Comparison of ENCODE assay signal across 8 cellular contexts in genomic region chr13:113208424-113209335, GRCh38. TPM values are rescaled to one million over a fixed set of nuclear protein-coding genes. Genes with fewer than 3 reads are reported as not detected.
A peak's percentile ranks its signal among the peaks of the same experiment; 100 is the strongest.
DNase-seq lines count a peak whose midpoint lies in the region; ATAC-seq and TF ChIP-seq lines count a peak whose summit lies in the region.

PCID2 (minus strand) TSS chr13:113208669; CDS start chr13:113208634, 35 bp downstream.

- H3K4me1 ChIP-seq in cardiac muscle cell (ENCODE audit: low read depth) (peaks cover 26% of the 10 kb centered on the region), transverse colon (peaks cover 30 to 69% (median 40%) of the 10 kb centered on the region in 4 donors)

- H3K36me3 ChIP-seq in cardiac muscle cell (peaks cover 3% of the 10 kb centered on the region), transverse colon (no peaks in the 10 kb centered on the region)

- H3K27me3 ChIP-seq in cardiac muscle cell (no peaks in the 10 kb centered on the region), transverse colon (no peaks in the 10 kb centered on the region)

- peak; percentile 81 for TF ChIP-seq POLR2A in transverse colon (IDR thresholded peaks at IDR 0.05)

- H3K4me1 Mint-ChIP-seq in activated naive CD8-positive, alpha-beta T cell treated with anti-CD3 and anti-CD28 coated beads, Interleukin-2, amount 50 U/mL, for 24 hours: peaks cover 53% of the 10 kb centered on the region

- H3K27ac ChIP-seq in cardiac muscle cell (peak within 1 kb of the TSS; percentile 98), transverse colon (peak within 1 kb of the TSS; percentile 99 to 100 (median 100))

- H3K9me3 ChIP-seq in cardiac muscle cell (ENCODE audit: low read depth): no peaks in the 10 kb centered on the region
- H3K9me3 ChIP-seq in transverse colon: no peaks in the 10 kb centered on the region

- in situ Hi-C loops in transverse colon (cut with MboI; ENCODE audit: low pct_ligation_motif_present in 1 of 4, low pct_unique_long_range_greater_than_20kb in 1 of 4, low sequenced_read_pairs in 3 of 4): no loop called here

- TF ChIP-seq CTCF in GM12865 (IDR thresholded peaks at IDR 0.05; ENCODE audit: insufficient read depth, low read depth, low read length, missing control alignments) (no peak), cardiac muscle cell (IDR thresholded peaks at IDR 0.05; ENCODE audit: low read depth, low read length) (no peak), transverse colon (IDR thresholded peaks at IDR 0.05) (no peak)

- H3K9me3 Mint-ChIP-seq in activated naive CD8-positive, alpha-beta T cell treated with anti-CD3 and anti-CD28 coated beads, Interleukin-2, amount 50 U/mL, for 24 hours: no peaks in the 10 kb centered on the region

- no peak for TF ChIP-seq EP300 in transverse colon (IDR thresholded peaks at IDR 0.05; ENCODE audit: low read depth)

- 0% methylated on average over 1 to 67 of the region's 102 CpGs for WGBS in transverse colon (ENCODE audit: low coverage in 1 of 2), 2 donors

- DNase-seq in GM12865 (ENCODE audit: low read depth): peak; percentile 95
- peak; percentile 90 for DNase-seq in NCI-H1105 treated with DMSO at 0.1 percent for 48 hours (lab: John Stamatoyannopoulos, UW)
- DNase-seq in SW480 (ENCODE audit: low spot score): peak; percentile 85
- DNase-seq in activated naive CD8-positive, alpha-beta T cell treated with anti-CD3 and anti-CD28 coated beads, Interleukin-2, amount 50 U/mL, for 24 hours: peak; percentile 91
- DNase-seq in cardiac muscle cell (ENCODE audit: low read depth in 1 of 2, low spot score in 1 of 2): peak; percentile 92 to 94
- DNase-seq in pons (ENCODE audit: low spot score): peak; percentile 85
- peak; percentile 91 for DNase-seq in transverse colon

- peaks cover 47% of the 10 kb centered on the region for H3K36me3 Mint-ChIP-seq in activated naive CD8-positive, alpha-beta T cell treated with anti-CD3 and anti-CD28 coated beads, Interleukin-2, amount 50 U/mL, for 24 hours (ENCODE audit: low read depth)

- no peaks in the 10 kb centered on the region for H3K27me3 Mint-ChIP-seq in activated naive CD8-positive, alpha-beta T cell treated with anti-CD3 and anti-CD28 coated beads, Interleukin-2, amount 50 U/mL, for 24 hours

- ATAC-seq in HG02623 (IDR thresholded peaks at IDR 0.05; ENCODE audit: unreplicated experiment): peak; percentile 69
- ATAC-seq in activated naive CD8-positive, alpha-beta T cell treated with anti-CD3 and anti-CD28 coated beads, Interleukin-2, amount 50 U/mL, for 24 hours: peak; percentile 78

- intact Hi-C loops in transverse colon (cut with DNase I; ENCODE audit: low total_unique reads): no loop called here

- peak within 1 kb of the TSS; percentile 83 for H3K27ac Mint-ChIP-seq in activated naive CD8-positive, alpha-beta T cell treated with anti-CD3 and anti-CD28 coated beads, Interleukin-2, amount 50 U/mL, for 24 hours

- H3K4me3 ChIP-seq in GM12865 (ENCODE audit: low read depth, low read length) (peak within 1 kb of the TSS; percentile 85), cardiac muscle cell (peak within 1 kb of the TSS; percentile 81), transverse colon (peak within 1 kb of the TSS; percentile 97 to 99 (median 98))

- H3K4me3 Mint-ChIP-seq in activated naive CD8-positive, alpha-beta T cell treated with anti-CD3 and anti-CD28 coated beads, Interleukin-2, amount 50 U/mL, for 24 hours: peak within 1 kb of the TSS; percentile 95

RNA-seq across cellular contexts. Expression of gene PCID2, which starts in this region (rescaled TPM):
- total RNA-seq in cardiac muscle cell: 42.7 and 57.6 TPM in 2 replicates
- 52.4 and 67.0 TPM in 2 replicates for polyA plus RNA-seq in cardiac muscle cell
- total RNA-seq in transverse colon: 10 to 100 TPM; 13.1 to 87.6 (median 41.3) TPM

Comparison
In these comparisons a context has a peak if more than half of its experiments do, and no peak if none do; other contexts are left out.
1. Peak in every context shown above with its lines: DNase-seq, ATAC-seq, H3K4me3 ChIP-seq and H3K27ac ChIP-seq.